1 cellular context compared by ENCODE assay signal in genomic region chr2:200648518-200649320, GRCh38.
TF ChIP-seq lines count a peak whose summit lies in the region.

No MANE protein-coding gene starts in this region.

TF ChIP-seq in HepG2, 621 proteins besides CTCF, POLR2A, EP300 and RAD21 (continued from another document):
- TF ChIP-seq ARID5B (CRISPR knock-in tag; IDR thresholded peaks at IDR 0.05) (peak; percentile 56), ZNF782 (CRISPR knock-in tag; IDR thresholded peaks at IDR 0.05; ENCODE audit: borderline replicate concordance) (peak; percentile 61; the same call in 1 of the 2 replicates), ZMYM3 (CRISPR knock-in tag; IDR thresholded peaks at IDR 0.05) (peak; percentile 69), PRDM10 (CRISPR knock-in tag; IDR thresholded peaks at IDR 0.05; ENCODE audit: low read depth) (0 out of 2 replicates have a peak, but pooled peaks have one; percentile 54), ATF2 (CRISPR knock-in tag; IDR thresholded peaks at IDR 0.05) (peak; percentile 44; the same call in 1 of the 2 replicates), KLF6 (CRISPR knock-in tag; IDR thresholded peaks at IDR 0.05) (peak; percentile 70; the same call in 1 of the 2 replicates), ZNF225 (CRISPR knock-in tag; IDR thresholded peaks at IDR 0.05) (0 out of 2 replicates have a peak, but pooled peaks have one; percentile 40), ZNF781 (CRISPR knock-in tag; IDR thresholded peaks at IDR 0.05; ENCODE audit: borderline replicate concordance, not compliant biosample characterization) (peak; percentile 65), MAFG (CRISPR knock-in tag; IDR thresholded peaks at IDR 0.05) (peak; percentile 82), ZBTB7B (CRISPR knock-in tag; IDR thresholded peaks at IDR 0.05) (peak; percentile 45; the same call in 1 of the 2 replicates), UBTF (CRISPR knock-in tag; IDR thresholded peaks at IDR 0.05) (0 out of 2 replicates have a peak, but pooled peaks have one; percentile 34), ZFY (CRISPR knock-in tag; IDR thresholded peaks at IDR 0.05) (peak; percentile 58; the same call in 1 of the 2 replicates), PPARG (CRISPR knock-in tag; conservative IDR thresholded peaks at IDR 0.05) (0 out of 2 replicates have a peak, but pooled peaks have one; percentile 26), CBX5 (CRISPR knock-in tag; IDR thresholded peaks at IDR 0.05; ENCODE audit: borderline replicate concordance) (peak; percentile 65; the same call in 1 of the 2 replicates), ZNF605 (CRISPR knock-in tag; IDR thresholded peaks at IDR 0.05) (peak; percentile 49; the same call in 1 of the 2 replicates), GATAD2A (CRISPR knock-in tag; IDR thresholded peaks at IDR 0.05) (peak; percentile 36; the same call in 1 of the 2 replicates), SALL1 (CRISPR knock-in tag; IDR thresholded peaks at IDR 0.05) (peak; percentile 18; the same call in 1 of the 2 replicates), MTA1 (CRISPR knock-in tag; IDR thresholded peaks at IDR 0.05; ENCODE audit: borderline replicate concordance) (peak; percentile 82; the same call in 1 of the 2 replicates), ZNF574 (CRISPR knock-in tag; IDR thresholded peaks at IDR 0.05) (peak; percentile 81), YY1 (IDR thresholded peaks at IDR 0.05; ENCODE audit: insufficient read depth, insufficient replicate concordance, low read depth, low read length) (peak; percentile 55)
